ENCODE assay signal across 8 cellular contexts in the genomic region with DNA sequence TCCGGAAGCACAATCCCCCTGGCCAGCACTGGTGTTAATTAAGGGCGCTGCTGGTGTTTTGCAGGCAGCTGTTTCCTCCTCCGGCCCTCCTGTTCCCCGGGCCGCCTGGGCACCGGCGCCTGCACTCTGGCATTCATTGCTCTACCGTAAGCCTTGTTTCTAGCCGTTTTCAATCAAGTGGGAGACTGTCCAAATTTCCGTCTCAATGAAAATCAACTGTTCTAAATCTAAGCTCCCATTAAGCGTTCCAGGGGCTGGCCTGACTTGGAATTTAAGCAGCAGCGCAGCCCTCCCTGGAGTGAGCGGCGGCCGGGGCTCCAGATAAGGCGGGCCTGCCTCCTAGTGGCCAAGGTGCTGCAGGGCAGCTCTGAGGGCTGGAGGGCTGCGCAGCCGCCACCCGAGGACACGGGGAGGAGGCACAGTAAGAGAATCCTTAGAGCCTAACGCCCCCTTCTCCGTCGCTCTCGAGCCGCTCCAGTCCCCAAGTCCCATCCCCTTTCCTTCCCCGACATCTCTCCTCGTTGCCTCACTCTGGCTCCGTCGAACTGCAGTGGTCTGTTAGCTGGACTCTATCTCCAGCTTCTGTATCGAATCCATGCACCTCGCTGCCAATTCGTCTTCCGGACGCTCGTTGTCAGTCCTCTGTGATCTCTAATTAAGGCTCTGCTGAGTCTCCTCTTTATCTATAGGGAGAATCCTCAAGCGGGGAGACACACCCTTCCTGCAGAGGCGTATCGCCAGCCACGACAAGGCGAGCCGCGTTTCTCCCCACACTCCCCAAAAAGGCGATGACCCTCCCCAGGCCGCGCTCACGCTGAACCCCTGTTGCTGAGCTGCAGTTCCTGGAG. TPM values are rescaled to one million over a fixed set of nuclear protein-coding genes. Genes with fewer than 3 reads are reported as not detected.
DNase-seq lines count a peak whose midpoint lies in the region; ATAC-seq and TF ChIP-seq lines count a peak whose summit lies in the region.

No MANE protein-coding gene starts in this region.

- H3K4me1 Mint-ChIP-seq in activated CD4-positive, alpha-beta T cell treated with anti-CD3 and anti-CD28 coated beads for 36 hours, result peaks cover 54% of the 10 kb centered on the region

- H3K27ac Mint-ChIP-seq in activated CD4-positive, alpha-beta T cell treated with anti-CD3 and anti-CD28 coated beads for 36 hours, result peak overlapping the region; percentile 89

- peak; percentile 19 for DNase-seq in AG04449 (ENCODE audit: low read depth, low spot score)
- DNase-seq in NCI-H2227 treated with DMSO at 0.1 percent for 48 hours (lab: John Stamatoyannopoulos, UW), result peak; percentile 79
- DNase-seq in activated CD4-positive, alpha-beta T cell treated with anti-CD3 and anti-CD28 coated beads for 36 hours, result peak; percentile 94
- DNase-seq in left colon, result peak; percentile 78 to 88
- peak; percentile 70 to 80 (median 78) for DNase-seq in stimulated activated CD4-positive, alpha-beta T cell treated with anti-CD3 and anti-CD28 coated beads, Interleukin-1b, Interleukin-23, amount 100 ng/mL, for 24 hours (ENCODE audit: low read depth in 4 of 4, low spot score in 1 of 4)

- intact Hi-C loops in activated CD4-positive, alpha-beta T cell treated with anti-CD3 and anti-CD28 coated beads for 36 hours (cut with DNase I, micrococcal nuclease), result loop anchor here (1.0 to 2.0 kb wide), 9 partner anchors 42 to 280 kb away; a partner anchor contains a TSS
- intact Hi-C loops in left colon (cut with DNase I, micrococcal nuclease), result loop anchor here (2.0 to 10.0 kb wide), 2 partner anchors 128 to 280 kb away; a partner anchor contains a TSS

- CTCF ChIA-PET in AG04449 (lab: Yijun Ruan, JAX), result interaction anchor here (0.6 to 15.5 kb wide), 78 partner anchors 9 to 787 kb away, joined by 3 to 259 read pairs (median 5); a partner anchor contains a TSS
- CTCF ChIA-PET in activated CD4-positive, alpha-beta T cell treated with anti-CD3 and anti-CD28 coated beads for 36 hours (lab: Charles Lee), result interaction anchor here (0.6 to 8.9 kb wide), 63 partner anchors 8 to 779 kb away, joined by 3 to 157 read pairs (median 5); a partner anchor contains a TSS

- POLR2A ChIA-PET in AG04449 (lab: Yijun Ruan, JAX), result interaction anchor here (1.1 to 2.2 kb wide), 2 partner anchors 38 to 130 kb away, joined by 4 to 8 read pairs; a partner anchor contains a TSS
- POLR2A ChIA-PET in activated CD4-positive, alpha-beta T cell treated with anti-CD3 and anti-CD28 coated beads for 36 hours (lab: Charles Lee), result interaction anchor here (0.6 to 2.0 kb wide), 12 partner anchors 18 to 181 kb away, joined by 3 to 13 read pairs (median 6); a partner anchor contains a TSS

- H3K27me3 Mint-ChIP-seq in activated CD4-positive, alpha-beta T cell treated with anti-CD3 and anti-CD28 coated beads for 36 hours, result no peaks in the 10 kb centered on the region

- H3K36me3 Mint-ChIP-seq in activated CD4-positive, alpha-beta T cell treated with anti-CD3 and anti-CD28 coated beads for 36 hours (ENCODE audit: low read depth), result peaks cover 3% of the 10 kb centered on the region

- H3K4me3 Mint-ChIP-seq in activated CD4-positive, alpha-beta T cell treated with anti-CD3 and anti-CD28 coated beads for 36 hours, result peak overlapping the region; percentile 68

- peak; percentile 99 for TF ChIP-seq CTCF in AG04449 (IDR thresholded peaks at IDR 0.05; ENCODE audit: insufficient read depth, low read length, missing control alignments)

- peak overlapping the region; percentile 78 for H3K27ac ChIP-seq in cingulate gyrus (ENCODE audit: low read depth, low read length)

- no peaks in the 10 kb centered on the region for H3K9me3 Mint-ChIP-seq in activated CD4-positive, alpha-beta T cell treated with anti-CD3 and anti-CD28 coated beads for 36 hours (ENCODE audit: low read depth)

- ATAC-seq in GM18519 (IDR thresholded peaks at IDR 0.05; ENCODE audit: low FRiP score, unreplicated experiment), result peak; percentile 94
- ATAC-seq in HG03095 (IDR thresholded peaks at IDR 0.05; ENCODE audit: unreplicated experiment), result peak; percentile 99
- ATAC-seq in activated CD4-positive, alpha-beta T cell treated with anti-CD3 and anti-CD28 coated beads for 36 hours, result peak; percentile 99
- ATAC-seq in left colon, result peak; percentile 98

- H3K4me3 ChIP-seq in AG04449 (ENCODE audit: low read depth, low read length), result peak overlapping the region; percentile 66

RNA-seq across cellular contexts. Expression of a gene that starts 57.8 kb away (rescaled TPM):
- 10 to 100 TPM; 24.3 to 30.0 TPM for total RNA-seq in activated CD4-positive, alpha-beta T cell treated with anti-CD3 and anti-CD28 coated beads for 36 hours
- total RNA-seq in left colon, result 10 to 100 TPM; 36.6 to 48.0 TPM

Comparison
In these comparisons a context has a peak if more than half of its experiments do, and no peak if none do; other contexts are left out.
1. Peak in every context shown above with its lines: DNase-seq, ATAC-seq, H3K4me3 ChIP-seq and H3K27ac ChIP-seq.
2. DNase-seq: peak in every context shown above with its lines; median percentile 94 in activated CD4-positive, alpha-beta T cell treated with anti-CD3 and anti-CD28 coated beads for 36 hours; 83 in left colon; 79 in NCI-H2227 treated with DMSO at 0.1 percent for 48 hours; 78 in stimulated activated CD4-positive, alpha-beta T cell treated with anti-CD3 and anti-CD28 coated beads, Interleukin-1b, Interleukin-23, amount 100 ng/mL, for 24 hours; 19 in AG04449.